1 cellular context compared by ENCODE assay signal in the genomic region with DNA sequence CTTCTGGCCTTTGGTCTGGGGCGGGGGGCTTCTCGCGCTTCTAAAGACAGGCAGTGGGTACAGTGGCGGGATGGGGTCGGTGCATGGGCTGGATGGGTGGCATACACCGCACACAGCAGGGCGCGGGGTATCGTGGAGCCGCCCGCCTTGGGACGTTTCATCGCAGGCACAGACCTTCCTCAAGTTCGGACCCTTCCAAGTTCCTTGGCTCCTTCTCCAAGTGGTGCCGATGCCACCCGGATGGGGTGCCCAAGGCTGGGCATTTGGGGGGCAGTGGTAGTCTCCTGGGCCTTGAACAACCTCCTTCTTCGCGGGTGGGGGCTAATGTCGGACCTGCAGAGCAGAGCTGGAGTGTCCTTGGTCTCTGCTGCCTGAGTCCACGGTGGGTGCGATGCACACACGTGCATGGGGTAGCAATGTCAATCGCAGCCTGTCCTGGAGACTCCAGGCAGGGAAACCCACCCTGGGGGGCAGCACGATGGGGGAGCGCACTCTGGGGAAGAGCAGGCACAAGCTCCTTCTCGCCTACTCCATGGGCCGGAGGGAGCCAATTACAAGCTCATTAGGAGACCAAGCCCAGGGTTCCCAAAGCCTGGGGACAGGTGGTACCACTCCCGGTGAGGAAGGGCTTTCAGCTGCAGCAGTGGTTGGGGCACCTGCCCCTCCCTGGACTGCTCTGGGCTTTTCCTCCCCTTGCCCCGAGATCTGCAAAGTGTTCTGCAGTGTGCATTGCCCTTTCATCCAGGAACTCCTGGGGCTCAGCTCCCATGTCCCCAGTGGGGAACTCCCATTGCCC.
TF ChIP-seq lines count a peak whose summit lies in the region.

No MANE protein-coding gene starts in this region.

TF ChIP-seq in H1, 55 proteins besides CTCF, POLR2A, EP300 and RAD21:
- TF ChIP-seq HDAC2 (IDR thresholded peaks at IDR 0.05; ENCODE audit: borderline replicate concordance in 1 of 2, low read depth in 2 of 2, low read length in 2 of 2): no peak
- TF ChIP-seq SIX5 (IDR thresholded peaks at IDR 0.05; ENCODE audit: low read depth, low read length): no peak
- TF ChIP-seq KDM4A (IDR thresholded peaks at IDR 0.05; ENCODE audit: low read depth, low read length, severe bottlenecking): peak; percentile 18
- no peak for TF ChIP-seq HDAC6 (IDR thresholded peaks at IDR 0.05; ENCODE audit: low read depth, low read length)
TF ChIP-seq in H1: peak in this region for 1.
